In genomic region chr12:1907652-1908611, GRCh38 we compare ENCODE assay signal across 9 cellular contexts. TPM values are rescaled to one million over a fixed set of nuclear protein-coding genes. Genes with fewer than 3 reads are reported as not detected.
DNase-seq lines count a peak whose midpoint lies in the region; ATAC-seq and TF ChIP-seq lines count a peak whose summit lies in the region.
"Had no signal": no experiment of that assay in that cellular context is flagged by ENCODE, and none has a peak within 500 bp of the region (broad histone marks: within the 10 kb centered on the region; RNA-seq: fewer than 3 reads in every experiment).

No MANE protein-coding gene starts in this region.

- intact Hi-C loops in right cardiac atrium (cut with DNase I), result no loop called here

- H3K27ac ChIP-seq in HEK293 (ENCODE audit: extremely low read depth, low read depth, low read length), result no peak overlapping the region
- H3K27ac ChIP-seq in right cardiac atrium (ENCODE audit: low read length), result no peak overlapping the region

- 31% methylated on average over 67 of the region's 67 CpGs for WGBS in right cardiac atrium

- POLR2A ChIA-PET in HEK293 (lab: Yijun Ruan, JAX), result interaction anchor here (0.7 kb wide), 1 partner anchor 31 kb away, joined by 3 read pairs; no protein-coding TSS in a partner anchor

- CTCF ChIA-PET in HEK293 (lab: Yijun Ruan, JAX), result interaction anchor here (0.6 to 1.7 kb wide), 3 partner anchors 32 to 117 kb away, joined by 3 to 5 read pairs (median 4); no protein-coding TSS in a partner anchor

- H3K4me3 ChIP-seq in HEK293 (ENCODE audit: low read depth, low read length) (no peak overlapping the region), right cardiac atrium (ENCODE audit: low read length) (no peak overlapping the region)

- H3K9me3 ChIP-seq in HEK293 (ENCODE audit: control insufficient read depth, insufficient read depth, low read depth, low read length), result no peaks in the 10 kb centered on the region
- H3K9me3 ChIP-seq in right cardiac atrium (ENCODE audit: control insufficient read depth, low read length), result no peaks in the 10 kb centered on the region

- no peak for TF ChIP-seq CTCF in HEK293 (tag by site-specific recombination; IDR thresholded peaks at IDR 0.05)
- TF ChIP-seq CTCF in GM10266 (IDR thresholded peaks at IDR 0.05; ENCODE audit: control insufficient read depth, insufficient read depth, low read depth, missing control alignments), result no peak

- H3K4me1 ChIP-seq in HEK293 (ENCODE audit: control insufficient read depth, insufficient read depth, low read length) (no peaks in the 10 kb centered on the region), right cardiac atrium (ENCODE audit: control insufficient read depth, insufficient read depth, low read length) (no peaks in the 10 kb centered on the region)

- no peaks in the 10 kb centered on the region for H3K36me3 ChIP-seq in HEK293 (ENCODE audit: control insufficient read depth in 2 of 2, insufficient read depth in 1 of 2, low read length in 2 of 2)

- no peaks in the 10 kb centered on the region for H3K27me3 ChIP-seq in right cardiac atrium (ENCODE audit: control insufficient read depth, insufficient read depth)

- ATAC-seq in right cardiac atrium (peak; percentile 43 to 51), GM19328 (IDR thresholded peaks at IDR 0.05; ENCODE audit: unreplicated experiment) (no peak)
- ATAC-seq: activated naive CD4-positive, alpha-beta T cell treated with anti-CD3 and anti-CD28 coated beads, Interleukin-2, amount 50 U/mL, for 72 hours had no signal

- DNase-seq in activated CD8-positive, alpha-beta memory T cell treated with anti-CD3 and anti-CD28 coated beads, Interleukin-2, amount 50 U/mL, for 4 hours, result peak; percentile 32
- peak in 2 of 3 donors; percentile 39 to 49 for DNase-seq in right cardiac atrium
- peak; percentile 16 to 17 for DNase-seq in stimulated activated CD8-positive, alpha-beta memory T cell treated with anti-CD3 and anti-CD28 coated beads, Interleukin-7, amount 100 ng/mL, for 4 hours (ENCODE audit: low read depth in 2 of 2)
- DNase-seq in cerebellar cortex (ENCODE audit: low spot score), result no peak
- no peak for DNase-seq in GM10266 (ENCODE audit: extremely low spot score)
- DNase-seq in GM19240 (ENCODE audit: insufficient read length, low spot score), result no peak

TF ChIP-seq in HEK293, 187 proteins besides CTCF, POLR2A, EP300 and RAD21:
- TF ChIP-seq RBAK (tag by site-specific recombination; IDR thresholded peaks at IDR 0.05) (no peak), EGR2 (tag by site-specific recombination; IDR thresholded peaks at IDR 0.05; ENCODE audit: low read depth) (peak; percentile 96), ZNF571 (tag by site-specific recombination; IDR thresholded peaks at IDR 0.05) (no peak), KLF7 (tag by site-specific recombination; IDR thresholded peaks at IDR 0.05; ENCODE audit: borderline replicate concordance) (0 out of 2 replicates have a peak, but pooled peaks have one; percentile 37), KLF10 (tag by site-specific recombination; IDR thresholded peaks at IDR 0.05) (peak; percentile 95), KLF9 (tag by site-specific recombination; IDR thresholded peaks at IDR 0.05; ENCODE audit: low read depth) (peak; percentile 100), ZNF114 (tag by site-specific recombination; IDR thresholded peaks at IDR 0.05) (no peak), ZFHX2 (tag by site-specific recombination; conservative IDR thresholded peaks at IDR 0.05) (peak; percentile 97), KLF1 (tag by site-specific recombination; IDR thresholded peaks at IDR 0.05) (peak; percentile 100), KLF16 (tag by site-specific recombination; IDR thresholded peaks at IDR 0.05) (peak; percentile 91), TCF7L2 (IDR thresholded peaks at IDR 0.05; ENCODE audit: borderline replicate concordance, low read depth, low read length) (no peak), KLF17 (tag by site-specific recombination; IDR thresholded peaks at IDR 0.05) (peak; percentile 43; the same call in 1 of the 2 replicates), SP3 (tag by site-specific recombination; IDR thresholded peaks at IDR 0.05) (peak; percentile 37; the same call in 1 of the 2 replicates), ZNF501 (tag by site-specific recombination; IDR thresholded peaks at IDR 0.05) (no peak), ZNF302 (tag by site-specific recombination; IDR thresholded peaks at IDR 0.05; ENCODE audit: low read depth) (no peak), KLF8 (tag by site-specific recombination; IDR thresholded peaks at IDR 0.05) (peak; percentile 100), ZNF214 (tag by site-specific recombination; IDR thresholded peaks at IDR 0.05; ENCODE audit: borderline replicate concordance) (no peak)
- TF ChIP-seq, protein P1, sequence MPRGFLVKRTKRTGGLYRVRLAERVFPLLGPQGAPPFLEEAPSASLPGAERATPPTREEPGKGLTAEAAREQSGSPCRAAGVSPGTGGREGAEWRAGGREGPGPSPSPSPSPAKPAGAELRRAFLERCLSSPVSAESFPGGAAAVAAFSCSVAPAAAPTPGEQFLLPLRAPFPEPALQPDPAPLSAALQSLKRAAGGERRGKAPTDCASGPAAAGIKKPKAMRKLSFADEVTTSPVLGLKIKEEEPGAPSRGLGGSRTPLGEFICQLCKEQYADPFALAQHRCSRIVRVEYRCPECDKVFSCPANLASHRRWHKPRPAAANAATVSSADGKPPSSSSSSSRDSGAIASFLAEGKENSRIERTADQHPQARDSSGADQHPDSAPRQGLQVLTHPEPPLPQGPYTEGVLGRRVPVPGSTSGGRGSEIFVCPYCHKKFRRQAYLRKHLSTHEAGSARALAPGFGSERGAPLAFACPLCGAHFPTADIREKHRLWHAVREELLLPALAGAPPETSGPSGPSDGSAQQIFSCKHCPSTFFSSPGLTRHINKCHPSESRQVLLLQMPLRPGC (tag by site-specific recombination; IDR thresholded peaks at IDR 0.05), result no peak

RNA-seq across cellular contexts. Expression of gene CACNA2D4, which starts 10.5 kb away (rescaled TPM):
- total RNA-seq in right cardiac atrium, result 1 to 10 TPM; 1.0 to 3.0 (median 1.9) TPM
- polyA plus RNA-seq in right cardiac atrium, result 1.2 TPM

Comparison
In these comparisons a context has a peak if more than half of its experiments do, and no peak if none do; other contexts are left out.
1. DNase-seq: peak in activated CD8-positive, alpha-beta memory T cell treated with anti-CD3 and anti-CD28 coated beads, Interleukin-2, amount 50 U/mL, for 4 hours (single experiment), right cardiac atrium (2 of 3) and stimulated activated CD8-positive, alpha-beta memory T cell treated with anti-CD3 and anti-CD28 coated beads, Interleukin-7, amount 100 ng/mL, for 4 hours (2 of 2); none in cerebellar cortex (single experiment), GM10266 (single experiment) and GM19240 (single experiment).